ENCODE assay signal across 8 cellular contexts in the genomic region with DNA sequence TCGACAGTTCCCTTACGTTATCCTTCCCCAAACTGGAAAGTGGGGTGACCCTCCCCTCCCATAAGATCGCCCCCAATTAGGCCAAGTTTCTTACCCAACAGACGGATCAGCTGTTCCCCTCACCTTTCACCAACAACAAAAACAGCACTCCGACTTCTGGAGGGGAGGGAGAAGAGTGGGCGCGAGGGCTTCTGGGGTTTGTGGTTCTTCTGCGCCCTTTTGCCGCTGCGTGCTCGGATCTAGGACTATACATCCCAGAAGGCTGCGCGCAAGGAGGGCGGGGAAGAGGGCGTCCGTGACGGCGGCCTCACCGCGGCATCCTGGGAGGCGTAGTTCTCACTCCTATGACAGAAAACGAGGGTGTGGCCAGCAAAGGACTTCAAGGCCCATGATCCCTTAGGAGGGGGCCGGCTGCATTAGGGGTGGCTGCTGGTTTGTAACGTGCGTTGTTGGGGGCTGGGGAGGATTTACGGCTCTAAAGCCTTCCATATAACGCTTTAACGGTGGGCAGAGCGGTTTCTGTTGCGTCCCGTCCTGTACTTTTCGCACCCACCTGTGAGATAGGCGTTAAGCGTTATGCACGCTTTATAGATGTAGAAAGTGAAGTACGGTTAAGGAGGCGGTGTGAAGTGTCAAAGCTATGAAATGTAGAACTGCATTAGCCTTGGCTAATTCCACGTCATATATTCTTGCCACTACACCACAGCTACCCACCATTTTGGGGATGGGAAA. TPM values are rescaled to one million over a fixed set of nuclear protein-coding genes. Genes with fewer than 3 reads are reported as not detected.
DNase-seq lines count a peak whose midpoint lies in the region; FAIRE-seq and TF ChIP-seq lines count a peak whose summit lies in the region.

A gene with protein sequence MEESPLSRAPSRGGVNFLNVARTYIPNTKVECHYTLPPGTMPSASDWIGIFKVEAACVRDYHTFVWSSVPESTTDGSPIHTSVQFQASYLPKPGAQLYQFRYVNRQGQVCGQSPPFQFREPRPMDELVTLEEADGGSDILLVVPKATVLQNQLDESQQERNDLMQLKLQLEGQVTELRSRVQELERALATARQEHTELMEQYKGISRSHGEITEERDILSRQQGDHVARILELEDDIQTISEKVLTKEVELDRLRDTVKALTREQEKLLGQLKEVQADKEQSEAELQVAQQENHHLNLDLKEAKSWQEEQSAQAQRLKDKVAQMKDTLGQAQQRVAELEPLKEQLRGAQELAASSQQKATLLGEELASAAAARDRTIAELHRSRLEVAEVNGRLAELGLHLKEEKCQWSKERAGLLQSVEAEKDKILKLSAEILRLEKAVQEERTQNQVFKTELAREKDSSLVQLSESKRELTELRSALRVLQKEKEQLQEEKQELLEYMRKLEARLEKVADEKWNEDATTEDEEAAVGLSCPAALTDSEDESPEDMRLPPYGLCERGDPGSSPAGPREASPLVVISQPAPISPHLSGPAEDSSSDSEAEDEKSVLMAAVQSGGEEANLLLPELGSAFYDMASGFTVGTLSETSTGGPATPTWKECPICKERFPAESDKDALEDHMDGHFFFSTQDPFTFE (minus strand): TSS at position 143 of the 732 bp plus-strand sequence. CDS start 2,210 bp downstream, outside the sequence.

- H2AK5ac ChIP-seq in neuronal stem cell (ENCODE audit: low read depth, low read length) = no peak within 1 kb of the TSS

- peak within 1 kb of the TSS; percentile 92 for H3K4me3 Mint-ChIP-seq in HFFc6
- peak within 1 kb of the TSS; percentile 89 for H3K4me3 Mint-ChIP-seq in activated naive CD4-positive, alpha-beta T cell treated with anti-CD3 and anti-CD28 coated beads, Interleukin-2, amount 10 ng/mL, durations not matched to agents 7 days and 5 days

- H3K27me3 ChIP-seq in neuronal stem cell (ENCODE audit: control insufficient read depth in 3 of 3, insufficient read depth in 3 of 3, low read depth in 1 of 3, low read length in 3 of 3) = peaks cover 0 to 5% (median 0%) of the 10 kb centered on the region in 3 experiments

- peaks cover 24% of the 10 kb centered on the region for H3K4me1 Mint-ChIP-seq in HFFc6 (ENCODE audit: low read depth)
- peaks cover 27% of the 10 kb centered on the region for H3K4me1 Mint-ChIP-seq in activated naive CD4-positive, alpha-beta T cell treated with anti-CD3 and anti-CD28 coated beads, Interleukin-2, amount 10 ng/mL, durations not matched to agents 7 days and 5 days

- H3K4ac ChIP-seq in neuronal stem cell (ENCODE audit: low read length) = no peak within 1 kb of the TSS

- H3K9me3 Mint-ChIP-seq in HFFc6 = no peaks in the 10 kb centered on the region
- no peaks in the 10 kb centered on the region for H3K9me3 Mint-ChIP-seq in activated naive CD4-positive, alpha-beta T cell treated with anti-CD3 and anti-CD28 coated beads, Interleukin-2, amount 10 ng/mL, durations not matched to agents 7 days and 5 days

- peak; percentile 94 for FAIRE-seq in frontal cortex (lab: Jason Lieb, UNC)

- peaks cover 14% of the 10 kb centered on the region; the same call in 1 of the 2 replicates for H3K36me3 Mint-ChIP-seq in HFFc6 (ENCODE audit: low read depth)
- H3K36me3 Mint-ChIP-seq in activated naive CD4-positive, alpha-beta T cell treated with anti-CD3 and anti-CD28 coated beads, Interleukin-2, amount 10 ng/mL, durations not matched to agents 7 days and 5 days = peaks cover 2% of the 10 kb centered on the region

- H4K91ac ChIP-seq in neuronal stem cell (ENCODE audit: low read depth, low read length, poor library complexity) = no peak within 1 kb of the TSS

- no CpG with 5 or more reads among the region's 38 CpGs for WGBS in neuronal stem cell (ENCODE audit: extremely low coverage in 2 of 2, insufficient read length in 2 of 2, insufficient replicate concordance in 1 of 2), 2 donors

- H3K9ac ChIP-seq in SK-N-MC (ENCODE audit: insufficient read length) = peak within 1 kb of the TSS; percentile 81
- peak within 1 kb of the TSS; percentile 85 for H3K9ac ChIP-seq in neuronal stem cell (ENCODE audit: low read depth, low read length, poor library complexity)

- no peak within 1 kb of the TSS for H3K18ac ChIP-seq in neuronal stem cell (ENCODE audit: low read length)

- peak; percentile 91 for DNase-seq in GM04503 (ENCODE audit: low read depth)
- peak; percentile 96 for DNase-seq in HFFc6
- peak; percentile 100 for DNase-seq in NB4 (ENCODE audit: low read depth)
- DNase-seq in SK-N-MC (ENCODE audit: low read depth, low spot score) = peak; percentile 93
- peak; percentile 99 for DNase-seq in activated naive CD4-positive, alpha-beta T cell treated with anti-CD3 and anti-CD28 coated beads, Interleukin-2, amount 10 ng/mL, durations not matched to agents 7 days and 5 days
- DNase-seq in frontal cortex (ENCODE audit: low spot score in 2 of 2) = peak; percentile 88 to 95
- peak; percentile 96 for DNase-seq in neuronal stem cell (ENCODE audit: low spot score)

- no peak within 1 kb of the TSS for H2BK12ac ChIP-seq in neuronal stem cell (ENCODE audit: low read length)

- H3K14ac ChIP-seq in neuronal stem cell (ENCODE audit: low read length) = no peak within 1 kb of the TSS

- CTCF ChIA-PET in activated naive CD4-positive, alpha-beta T cell treated with anti-CD3 and anti-CD28 coated beads, Interleukin-2, amount 10 ng/mL, durations not matched to agents 7 days and 5 days (lab: Charles Lee) = interaction anchor here (1.0 to 14.7 kb wide), 5 partner anchors 18 to 52 kb away, joined by 4 to 185 read pairs (median 10); a partner anchor contains a TSS

- no peak within 1 kb of the TSS for H2BK5ac ChIP-seq in neuronal stem cell (ENCODE audit: low read length)

- no peaks in the 10 kb centered on the region; the same call in none of the 2 replicates for H3K27me3 Mint-ChIP-seq in HFFc6 (ENCODE audit: insufficient read depth)
- peaks cover 4% of the 10 kb centered on the region for H3K27me3 Mint-ChIP-seq in activated naive CD4-positive, alpha-beta T cell treated with anti-CD3 and anti-CD28 coated beads, Interleukin-2, amount 10 ng/mL, durations not matched to agents 7 days and 5 days

- H3K4me3 ChIP-seq in NB4 (ENCODE audit: low read depth, low read length) (peak within 1 kb of the TSS; percentile 76), SK-N-MC (peak within 1 kb of the TSS; percentile 84), neuronal stem cell (ENCODE audit: low read length in 2 of 2) (peak within 1 kb of the TSS; percentile 77 to 85)

- TF ChIP-seq POLR2A in NB4 (IDR thresholded peaks at IDR 0.05; ENCODE audit: extremely low read depth, insufficient read length) = peak; percentile 59

- peak within 1 kb of the TSS; percentile 77 for H3K4me2 ChIP-seq in neuronal stem cell (ENCODE audit: insufficient read depth, low read length, poor library complexity, severe bottlenecking)

- H3K23ac ChIP-seq in neuronal stem cell (ENCODE audit: low read depth, low read length, poor library complexity) = no peak within 1 kb of the TSS

- peaks cover 5% of the 10 kb centered on the region in 2 donors for H3K4me1 ChIP-seq in neuronal stem cell (ENCODE audit: control insufficient read depth in 2 of 2, insufficient read depth in 1 of 2, low read depth in 1 of 2, low read length in 2 of 2)

- H4K8ac ChIP-seq in neuronal stem cell (ENCODE audit: low read depth, low read length) = no peak within 1 kb of the TSS

- H3K27ac ChIP-seq in SK-N-MC (0 out of 2 replicates have a peak within 1 kb of the TSS, but pooled peaks have one; percentile 50), neuronal stem cell (replicated peaks; ENCODE audit: low read length) (no peak within 1 kb of the TSS)

- H2AFZ ChIP-seq in neuronal stem cell (ENCODE audit: low read length) = peak within 1 kb of the TSS; percentile 92

- H3K9me3 ChIP-seq in SK-N-MC (ENCODE audit: low read depth, low read length) (no peaks in the 10 kb centered on the region), neuronal stem cell (replicated peaks in 1 of 2; ENCODE audit: control insufficient read depth in 2 of 2, insufficient read depth in 1 of 2, low read depth in 1 of 2, low read length in 2 of 2) (no peaks in the 10 kb centered on the region)

- H3K36me3 ChIP-seq in SK-N-MC (ENCODE audit: insufficient read depth, low read length) (no peaks in the 10 kb centered on the region), neuronal stem cell (replicated peaks in 1 of 2; ENCODE audit: control insufficient read depth in 2 of 2, insufficient read depth in 2 of 2, low read length in 2 of 2) (no peaks in the 10 kb centered on the region)

- H2BK120ac ChIP-seq in neuronal stem cell (ENCODE audit: low read depth, low read length) = no peak within 1 kb of the TSS

- H2BK15ac ChIP-seq in neuronal stem cell (ENCODE audit: low read length) = no peak within 1 kb of the TSS

- no peaks in the 10 kb centered on the region for H3K79me1 ChIP-seq in neuronal stem cell (ENCODE audit: low read depth, low read length)

- TF ChIP-seq CTCF in HFFc6 (IDR thresholded peaks at IDR 0.05) (no peak), NB4 (IDR thresholded peaks at IDR 0.05; ENCODE audit: low read depth, low read length) (no peak), subcutaneous adipose tissue (IDR thresholded peaks at IDR 0.05; ENCODE audit: low read depth) (no peak)

- peak within 1 kb of the TSS; percentile 72 for H3K27ac Mint-ChIP-seq in HFFc6
- H3K27ac Mint-ChIP-seq in activated naive CD4-positive, alpha-beta T cell treated with anti-CD3 and anti-CD28 coated beads, Interleukin-2, amount 10 ng/mL, durations not matched to agents 7 days and 5 days = peak within 1 kb of the TSS; percentile 91

RNA-seq across cellular contexts. Expression of the gene that starts here (rescaled TPM):
- total RNA-seq in HFFc6 (2021; fragmentation: NEBNext Ultra II Directional; extraction: Animal tissue kit (Norgen Biotek cat#: 25700)) = 10 to 100 TPM; 77.3 to 99.3 (median 87.2) TPM
- 63.6 TPM for total RNA-seq in frontal cortex
- polyA plus RNA-seq in neuronal stem cell (2013, experiment 1 of 2) = 27.1 TPM
- 26.1 TPM for polyA plus RNA-seq in neuronal stem cell (2013, experiment 2 of 2)
- total RNA-seq in subcutaneous adipose tissue = 100 to 1,000 TPM; 149 to 263 (median 237) TPM
